In genomic region chr10:50515420-50515819, GRCh38 we compare ENCODE assay signal across 26 cellular contexts.
"Had no signal": no experiment of that assay in that cellular context is flagged by ENCODE, and none has a peak within 500 bp of the region (broad histone marks: within the 10 kb centered on the region; RNA-seq: fewer than 3 reads in every experiment).

No MANE protein-coding gene starts in this region.

- H3K36me3 ChIP-seq: brain microvascular endothelial cell had no signal

- FAIRE-seq: K562 had no signal

- H3K27me3 ChIP-seq: brain microvascular endothelial cell had no signal

- H3K27ac ChIP-seq: brain microvascular endothelial cell, VCaP had no signal

- DNase-seq: activated B cell treated with CpG ODN at 0.5 μM for 24 hours; activated CD4-positive, alpha-beta memory T cell treated with anti-CD3 and anti-CD28 coated beads for 36 hours; activated CD4-positive, alpha-beta T cell treated with anti-CD3 and anti-CD28 coated beads for 4 hours; activated CD4-positive, alpha-beta T cell treated with anti-CD3 and anti-CD28 coated beads, Interleukin-2, amount 50 U/mL, for 1 hour; activated CD4-positive, CD25-positive, alpha-beta regulatory T cell treated with anti-CD3 and anti-CD28 coated beads, Interleukin-2, amount 50 U/mL, for 72 hours; activated CD8-positive, alpha-beta memory T cell treated with anti-CD3 and anti-CD28 coated beads, Interleukin-2, amount 50 U/mL, for 4 hours; activated naive CD4-positive, alpha-beta T cell treated with anti-CD3 and anti-CD28 coated beads, Interleukin-2, amount 10 ng/mL, durations not matched to agents 7 days and 5 days; activated naive CD8-positive, alpha-beta T cell treated with anti-CD3 and anti-CD28 coated beads, Interleukin-2, amount 50 U/mL, for 24 hours; activated T-cell treated with anti-CD3 and anti-CD28 coated beads for 4 hours; activated T-cell treated with anti-CD3 and anti-CD28 coated beads, Interleukin-2, amount 50 U/mL, for 4 hours; aorta; brain microvascular endothelial cell; NCI-H1105; NCI-H1417 treated with DMSO at 0.1 percent for 48 hours; NCI-H187 treated with DMSO at 0.1 percent for 48 hours; NCI-H2081; NCI-H226; NCI-H524 treated with DMSO at 0.1 percent for 48 hours; SHP77 treated with DMSO at 0.1 percent for 48 hours; T-cell; T-helper 2 cell; T-helper 9 cell had no signal

- H3K4me3 ChIP-seq: K562 had no signal

- ATAC-seq: activated naive CD8-positive, alpha-beta T cell treated with anti-CD3 and anti-CD28 coated beads, Interleukin-2, amount 50 U/mL, for 24 hours; activated T-cell treated with anti-CD3 and anti-CD28 coated beads, Interleukin-2, amount 50 U/mL, for 4 hours; Panc1; SK-N-SH treated with all-trans-retinoic acid at 6 μM for 48 hours; T-cell had no signal
